In the genomic region with DNA sequence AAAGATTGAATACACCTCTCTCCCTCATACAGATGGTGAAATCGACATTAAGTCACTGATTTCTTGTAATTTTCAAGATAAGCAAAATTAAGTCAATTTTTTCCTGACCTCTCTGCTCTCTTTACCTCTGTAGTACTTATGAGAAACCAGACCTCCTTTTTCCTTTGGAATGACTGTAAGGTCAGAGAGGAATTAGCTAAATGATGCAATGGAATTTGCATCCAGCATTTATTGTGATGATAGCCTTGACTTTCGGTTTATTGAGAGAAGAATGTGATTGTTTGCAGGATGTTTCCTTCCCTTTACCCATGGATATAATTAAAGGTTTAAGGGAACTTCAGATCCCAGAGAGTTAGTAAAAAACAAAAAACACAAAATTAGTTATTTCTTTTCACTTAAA, we compare ENCODE assay signal across 20 cellular contexts. TPM values are rescaled to one million over a fixed set of nuclear protein-coding genes. Genes with fewer than 3 reads are reported as not detected.
DNase-seq lines count a peak whose midpoint lies in the region; ATAC-seq and TF ChIP-seq lines count a peak whose summit lies in the region.
"Had no signal": no experiment of that assay in that cellular context is flagged by ENCODE, and none has a peak within 500 bp of the region (broad histone marks: within the 10 kb centered on the region; RNA-seq: fewer than 3 reads in every experiment).

No MANE protein-coding gene starts in this region.

- no peak overlapping the region for H2AK5ac ChIP-seq in H9 (ENCODE audit: insufficient read length, low read length)

- H4K20me1 ChIP-seq in H9 (ENCODE audit: control insufficient read depth, insufficient read depth, insufficient read length) = no peaks in the 10 kb centered on the region

- no peak overlapping the region for H3K4ac ChIP-seq in H9 (ENCODE audit: low read depth, low read length)

- no peak overlapping the region for H3K4me2 ChIP-seq in H9 (ENCODE audit: insufficient read depth, insufficient read length, low read length)

- H2BK5ac ChIP-seq in H9 (ENCODE audit: insufficient read length, low read length) = no peak overlapping the region

- H3K9me3 ChIP-seq in H9 (ENCODE audit: control insufficient read depth, low read depth, low read length) (no peaks in the 10 kb centered on the region), endodermal cell (ENCODE audit: control insufficient read depth, low read length) (no peaks in the 10 kb centered on the region), psoas muscle (no peaks in the 10 kb centered on the region)

- H4K5ac ChIP-seq in H9 (ENCODE audit: insufficient read length, low read depth, low read length) = no peak overlapping the region

- H3T11ph ChIP-seq in H9 (ENCODE audit: low read length) = no peak overlapping the region

- H3K4me1 Mint-ChIP-seq in H9 = peaks cover 52 to 57% of the 10 kb centered on the region in 2 experiments
- H3K4me1 Mint-ChIP-seq in endodermal cell = peaks cover 50% of the 10 kb centered on the region
- H3K4me1 Mint-ChIP-seq in mesothelial cell of epicardium = peaks cover 53% of the 10 kb centered on the region

- intact Hi-C loops in psoas muscle (cut with DNase I) = no loop called here
- intact Hi-C loops in dorsolateral prefrontal cortex (cut with DNase I) = no loop called here

- no peak overlapping the region for H2BK120ac ChIP-seq in H9 (ENCODE audit: low read depth, low read length, poor library complexity, severe bottlenecking)

- no peak overlapping the region for H3K18ac ChIP-seq in H9 (ENCODE audit: insufficient read length, low read depth, low read length)

- no peaks in the 10 kb centered on the region for H3K27me3 ChIP-seq in H9 (ENCODE audit: insufficient read depth, low read length)
- H3K27me3 ChIP-seq in endodermal cell (ENCODE audit: control insufficient read depth, insufficient read depth, low read length, poor library complexity, severe bottlenecking) = no peaks in the 10 kb centered on the region
- H3K27me3 ChIP-seq in psoas muscle (ENCODE audit: insufficient read depth in 3 of 3, low read length in 2 of 3) = peaks cover 0 to 10% (median 0%) of the 10 kb centered on the region in 3 donors
- H3K27me3 ChIP-seq in dorsolateral prefrontal cortex = peaks cover 0 to 86% (median 30%) of the 10 kb centered on the region in 45 donors

- H3K79me1 ChIP-seq in H9 (ENCODE audit: insufficient read depth, low read depth, low read length, poor library complexity, severe bottlenecking) = peaks cover 2% of the 10 kb centered on the region

- TF ChIP-seq CTCF in H9 (conservative IDR thresholded peaks at IDR 0.05) = no peak
- no peak for TF ChIP-seq CTCF in endodermal cell (conservative IDR thresholded peaks at IDR 0.05)
- TF ChIP-seq CTCF in mesothelial cell of epicardium (IDR thresholded peaks at IDR 0.05; ENCODE audit: unreplicated experiment) = no peak
- TF ChIP-seq CTCF in psoas muscle (IDR thresholded peaks at IDR 0.05) = no peak
- TF ChIP-seq CTCF in dorsolateral prefrontal cortex (IDR thresholded peaks at IDR 0.05 in 54 of 56, conservative IDR thresholded peaks at IDR 0.05 in 2 of 56; ENCODE audit: low read depth in 1 of 56, partially characterized antibody in 56 of 56) = no peak

- no peaks in the 10 kb centered on the region for H3K9me3 Mint-ChIP-seq in H9
- H3K9me3 Mint-ChIP-seq in endodermal cell = no peaks in the 10 kb centered on the region
- H3K9me3 Mint-ChIP-seq in mesothelial cell of epicardium = no peaks in the 10 kb centered on the region
- H3K9me3 Mint-ChIP-seq: CD8-positive, alpha-beta memory T cell had no signal

- H3K79me2 ChIP-seq in H9 (ENCODE audit: insufficient read depth, low read length) = peaks cover 11% of the 10 kb centered on the region; the same call in 1 of the 2 replicates

- H2AFZ ChIP-seq in H9 (ENCODE audit: low read length) = no peak overlapping the region

- no peak overlapping the region for H3K14ac ChIP-seq in H9 (ENCODE audit: insufficient read depth, low read length)

- H3K4me3 Mint-ChIP-seq in H9 (peak overlapping the region in 1 of 2 experiments; percentile 34; a peak in 1 of 5 replicates), endodermal cell (no peak overlapping the region), mesothelial cell of epicardium (no peak overlapping the region)
- H3K4me3 Mint-ChIP-seq: CD8-positive, alpha-beta memory T cell had no signal

- H2BK20ac ChIP-seq in H9 (ENCODE audit: low read depth, low read length, poor library complexity, severe bottlenecking) = no peak overlapping the region

- peaks cover 0 to 2% (median 0%) of the 10 kb centered on the region in 3 experiments; a peak in 2 of 7 replicates for H3K36me3 Mint-ChIP-seq in H9 (ENCODE audit: insufficient read depth in 1 of 3, low read depth in 3 of 3)
- H3K36me3 Mint-ChIP-seq in endodermal cell (ENCODE audit: low read depth) = peaks cover 3% of the 10 kb centered on the region
- no peaks in the 10 kb centered on the region for H3K36me3 Mint-ChIP-seq in mesothelial cell of epicardium

- no peak overlapping the region for H3K56ac ChIP-seq in H9 (ENCODE audit: insufficient read length, low read depth, low read length)

- no peak overlapping the region for H2BK12ac ChIP-seq in H9 (ENCODE audit: insufficient read length, low read depth, low read length)

- in situ Hi-C loops in SK-MEL-5 (cut with HindIII; ENCODE audit: low pct_unique_long_range_greater_than_20kb, low sequenced_read_pairs) = no loop called here

- no peaks in the 10 kb centered on the region for H3K27me3 Mint-ChIP-seq in H9 (ENCODE audit: low read depth)
- no peaks in the 10 kb centered on the region for H3K27me3 Mint-ChIP-seq in endodermal cell (ENCODE audit: insufficient read depth)
- H3K27me3 Mint-ChIP-seq in mesothelial cell of epicardium (ENCODE audit: low read depth) = no peaks in the 10 kb centered on the region

- H2BK15ac ChIP-seq in H9 (ENCODE audit: low read depth, low read length) = no peak overlapping the region

- H3K4me3 ChIP-seq in endodermal cell (ENCODE audit: low read length) = no peak overlapping the region
- H3K4me3 ChIP-seq in psoas muscle = no peak overlapping the region
- H3K4me3 ChIP-seq in dorsolateral prefrontal cortex = no peak overlapping the region

- H4K8ac ChIP-seq in H9 (replicated peaks; ENCODE audit: insufficient read length, low read depth, low read length) = no peak overlapping the region

- H3K27ac ChIP-seq in H9 (ENCODE audit: insufficient read length, low read depth, low read length) (peak overlapping the region; percentile 19), endodermal cell (ENCODE audit: low read depth, low read length) (no peak overlapping the region), psoas muscle (no peak overlapping the region), dorsolateral prefrontal cortex (no peak overlapping the region)
- H3K27ac ChIP-seq: C4-2B had no signal

- H3K27ac Mint-ChIP-seq in H9 (peak overlapping the region; percentile 45 to 89 (median 57); a peak in 6 of 7 replicates), endodermal cell (peak overlapping the region; percentile 67), mesothelial cell of epicardium (peak overlapping the region; percentile 92)
- H3K27ac Mint-ChIP-seq: CD8-positive, alpha-beta memory T cell had no signal

- H3K36me3 ChIP-seq in endodermal cell (ENCODE audit: control insufficient read depth, insufficient read depth, low read length) (peaks cover 3% of the 10 kb centered on the region), psoas muscle (ENCODE audit: insufficient read depth in 1 of 2, low read depth in 1 of 2) (no peaks in the 10 kb centered on the region)

- H4K91ac ChIP-seq in H9 (ENCODE audit: insufficient read length, low read depth, low read length) = no peak overlapping the region

- DNase-seq in H9 (no peak), SK-MEL-5 (ENCODE audit: low read depth, low spot score) (peak; percentile 3), endodermal cell (no peak), mesothelial cell of epicardium (ENCODE audit: low spot score in 2 of 2, unreplicated experiment in 2 of 2) (no peak), NCI-H1417 treated with DMSO at 0.1 percent for 48 hours (lab: John Stamatoyannopoulos, UW) (no peak), psoas muscle (no peak), dorsolateral prefrontal cortex (no peak), kidney tubule cell (ENCODE audit: low spot score) (no peak)
- DNase-seq: CD8-positive, alpha-beta memory T cell; EL; GF-D8; KG1; NCI-H1092; NCI-H1436 treated with DMSO at 0.1 percent for 48 hours; NCI-H2029 treated with DMSO at 0.1 percent for 48 hours; NCI-H345; NCI-H524; NCI-H774 had no signal

- WGBS in H9 (ENCODE audit: extremely low coverage, insufficient read length, low lambda C conversion rate) = no CpG with 5 or more reads among the region's 2 CpGs
- 100% methylated on average over 1 of the region's 2 CpGs; no CpG with 5 or more reads in 1 of the 2 experiments for WGBS in endodermal cell (ENCODE audit: insufficient coverage in 1 of 2, insufficient read length in 1 of 2), 2 experiments
- 60 to 68% (median 66%) methylated on average over 2 of the region's 2 CpGs for WGBS in psoas muscle, 3 donors

- H3K23ac ChIP-seq in H9 (ENCODE audit: insufficient read length, low read depth, low read length) = no peak overlapping the region

- H3K23me2 ChIP-seq in H9 (ENCODE audit: insufficient read length, low read depth, low read length, poor library complexity, severe bottlenecking) = no peaks in the 10 kb centered on the region

- peaks cover 11% of the 10 kb centered on the region; the same call in 1 of the 2 replicates for H3K4me1 ChIP-seq in H9 (ENCODE audit: insufficient read depth, low read length)
- H3K4me1 ChIP-seq in endodermal cell (ENCODE audit: control insufficient read depth, insufficient read depth, low read length) = peaks cover 16% of the 10 kb centered on the region
- H3K4me1 ChIP-seq in psoas muscle = no peaks in the 10 kb centered on the region

- no peak for ATAC-seq in psoas muscle
- ATAC-seq: Panc1 had no signal

- H3K9ac ChIP-seq in H9 (ENCODE audit: extremely low read depth, insufficient read length, low read length) (no peak overlapping the region), endodermal cell (ENCODE audit: extremely low read depth, low read length, poor library complexity, severe bottlenecking) (no peak overlapping the region)

RNA-seq across cellular contexts. Expression of a gene that starts 22.4 kb away (rescaled TPM):
- total RNA-seq in H9 (2021) (95.8 and 99.2 TPM in 2 replicates), endodermal cell (100 to 1,000 TPM; 105 to 140 TPM), mesothelial cell of epicardium (96.0 to 104 TPM (median 103 TPM) in 3 replicates), psoas muscle (under 1 TPM; 0.42 to 0.79 (median 0.66) TPM), dorsolateral prefrontal cortex (1 to 10 TPM in 69 of 120 experiments, under 1 TPM in 51; 0.31 to 3.9 (median 1.1) TPM)
- 23.8 and 30.1 TPM in 2 replicates for total RNA-seq in SK-MEL-5 (2014; rRNA removed; shearing (Covaris generic))
- 15.9 and 25.6 TPM in 2 replicates for polyA plus RNA-seq in SK-MEL-5 (2015; cell fraction: cytosol; rRNA removed)
- polyA plus RNA-seq in SK-MEL-5 (2015; cell fraction: nucleus; rRNA removed) = 15.3 and 17.0 TPM in 2 replicates
- polyA plus RNA-seq in endodermal cell (2013, experiment 1 of 2) = 81.7 TPM
- 82.0 TPM for polyA plus RNA-seq in endodermal cell (2013, experiment 2 of 2)
- polyA plus RNA-seq in psoas muscle = under 1 TPM; 0.25 to 0.44 (median 0.31) TPM
